ENCODE assay signal across 8 cellular contexts in the genomic region with DNA sequence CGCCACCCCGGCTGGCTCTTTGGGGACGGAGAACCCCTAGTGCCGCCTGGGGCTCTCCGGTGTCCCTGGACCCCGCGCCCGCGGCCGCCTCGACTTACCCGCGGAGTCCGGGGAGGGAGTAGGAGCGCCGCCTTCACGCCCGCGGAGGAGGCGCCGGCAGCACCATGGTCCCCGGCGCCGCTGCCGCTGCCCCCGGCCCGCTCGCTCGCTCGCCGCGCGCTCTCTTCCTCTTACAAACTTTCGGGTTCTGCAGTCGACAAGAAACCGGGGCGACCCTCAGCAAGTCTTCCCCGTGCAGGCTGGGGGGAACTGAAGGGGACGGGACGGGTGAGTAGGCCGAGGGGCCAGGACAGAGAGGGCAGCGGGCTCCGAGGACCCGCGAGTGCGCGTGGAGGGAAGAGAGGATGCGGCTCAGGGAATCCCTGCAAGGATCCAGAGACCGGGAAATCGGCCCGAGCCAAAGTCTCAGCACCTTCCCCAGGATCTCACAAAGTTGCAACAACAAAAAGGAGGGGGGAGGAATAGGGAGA. TPM values are rescaled to one million over a fixed set of nuclear protein-coding genes. Genes with fewer than 3 reads are reported as not detected.
DNase-seq lines count a peak whose midpoint lies in the region; ATAC-seq, FAIRE-seq and TF ChIP-seq lines count a peak whose summit lies in the region.

No MANE protein-coding gene starts in this region.

- TF ChIP-seq RAD21 in K562 (CRISPR knock-in tag; conservative IDR thresholded peaks at IDR 0.05 in 1 of 2, IDR thresholded peaks at IDR 0.05 in 1 of 2): no peak

- H3K4me3 ChIP-seq in K562 (peak overlapping the region; percentile 65), skin epidermis (peak overlapping the region; percentile 54 to 80 (median 73))

- H3K36me3 ChIP-seq in K562 (ENCODE audit: control insufficient read depth, insufficient read depth, low read length): no peaks in the 10 kb centered on the region

- H3K79me2 ChIP-seq in K562 (ENCODE audit: control insufficient read depth, insufficient read depth, low read length): peaks cover 34% of the 10 kb centered on the region

- peak overlapping the region; percentile 44 to 97 for H3K9ac ChIP-seq in K562 (ENCODE audit: insufficient read depth in 1 of 2, low read depth in 2 of 2, low read length in 2 of 2)

- no peak for TF ChIP-seq POLR2A in K562 (conservative IDR thresholded peaks at IDR 0.05)

- no peak for TF ChIP-seq EP300 in K562 (IDR thresholded peaks at IDR 0.05; ENCODE audit: low read length)

- peak overlapping the region; percentile 79 for H3K4me2 ChIP-seq in K562 (ENCODE audit: insufficient read depth, low read length)

- H2AFZ ChIP-seq in K562 (ENCODE audit: low read depth, low read length): peak overlapping the region; percentile 66

- BruUV-seq in K562 (replicated peaks; lab: Mats Ljungman, UMichigan): no TSS peak

- H3K27me3 ChIP-seq in K562 (ENCODE audit: control insufficient read depth in 2 of 2, insufficient read depth in 2 of 2, low read length in 2 of 2): no peaks in the 10 kb centered on the region

- WGBS in K562 (ENCODE audit: insufficient coverage, low coverage, missing lambda C conversion rate): 24% methylated on average over 27 of the region's 51 CpGs

- no peaks in the 10 kb centered on the region for H3K9me1 ChIP-seq in K562 (ENCODE audit: control insufficient read depth, insufficient read depth, low read length)

- no peak for FAIRE-seq in K562 (lab: Jason Lieb, UNC)

- H3K4me1 ChIP-seq in K562 (replicated peaks in 1 of 2; ENCODE audit: control insufficient read depth in 2 of 2, insufficient read depth in 2 of 2, low read length in 2 of 2): peaks cover 8 to 27% of the 10 kb centered on the region in 2 experiments; a peak in 4 of 5 replicates

- no peaks in the 10 kb centered on the region for H4K20me1 ChIP-seq in K562 (replicated peaks; ENCODE audit: control insufficient read depth, insufficient read depth, low read length)

- POLR2A ChIA-PET in K562 (lab: Yijun Ruan, JAX): interaction anchor here (1.1 kb wide), 1 partner anchor 13 kb away, joined by 5 read pairs; no protein-coding TSS in a partner anchor

- peak; percentile 28 for DNase-seq in GM13976 (ENCODE audit: low spot score)
- DNase-seq in K562 (ENCODE audit: extremely low read depth in 1 of 4, low spot score in 3 of 4): peak in 3 of 4 experiments; percentile 6 to 10 (median 8)
- DNase-seq in iPS-NIHi11 (ENCODE audit: low spot score): peak; percentile 29
- DNase-seq in NCI-H187 treated with DMSO at 0.1 percent for 48 hours (lab: John Stamatoyannopoulos, UW): no peak
- no peak for DNase-seq in HPDE6-E6E7 (ENCODE audit: extremely low spot score)

- intact Hi-C loops in K562 (cut with micrococcal nuclease): loop anchor here (5.0 to 10.0 kb wide), 6 partner anchors 39 to 577 kb away; no protein-coding TSS in a partner anchor

- H3K9me3 ChIP-seq in K562 (replicated peaks; ENCODE audit: control insufficient read depth, insufficient read depth, low read depth, low read length): no peaks in the 10 kb centered on the region

- peak overlapping the region; percentile 90; the same call in 2 of the 3 replicates for H3K27ac ChIP-seq in K562 (ENCODE audit: extremely low read depth, low read depth, low read length)
- H3K27ac ChIP-seq in skin epidermis: peak overlapping the region; percentile 18 to 98 (median 93)

- TF ChIP-seq CTCF in GM13976 (IDR thresholded peaks at IDR 0.05; ENCODE audit: borderline replicate concordance, control extremely low read depth, extremely low read depth, insufficient read depth, missing control alignments) (no peak), K562 (IDR thresholded peaks at IDR 0.05 in 2 of 3, conservative IDR thresholded peaks at IDR 0.05 in 1 of 3; ENCODE audit: insufficient read depth in 2 of 3, low read depth in 1 of 3, low read length in 3 of 3) (no peak)

- in situ Hi-C loops in GM13976 (cut with MboI; ENCODE audit: low sequenced_read_pairs, unreplicated experiment) (no loop called here), K562 (cut with MboI) (loop anchor here (25.0 kb wide), 1 partner anchor 569 kb away; no protein-coding TSS in a partner anchor)

- CTCF ChIA-PET in K562 (lab: Yijun Ruan, JAX; ENCODE audit: low intra/inter-chr PET ratio): no interaction called here

- peak; percentile 22 for ATAC-seq in SK-N-SH treated with all-trans-retinoic acid at 6 μM for 48 hours
- no peak for ATAC-seq in K562
- ATAC-seq in GM18858 (IDR thresholded peaks at IDR 0.05; ENCODE audit: unreplicated experiment): no peak

TF ChIP-seq in SK-N-SH treated with all-trans-retinoic acid at 6 μM for 48 hours, 23 proteins besides CTCF, POLR2A, EP300 and RAD21 (continues in another document):
- TF ChIP-seq PPARA (CRISPR knock-in tag; IDR thresholded peaks at IDR 0.05; ENCODE audit: borderline replicate concordance) (no peak), ZFP3 (CRISPR knock-in tag; IDR thresholded peaks at IDR 0.05) (no peak), ZNF70 (CRISPR knock-in tag; IDR thresholded peaks at IDR 0.05) (no peak), ZNF8 (CRISPR knock-in tag; IDR thresholded peaks at IDR 0.05) (no peak), BACH2 (CRISPR knock-in tag; IDR thresholded peaks at IDR 0.05; ENCODE audit: borderline replicate concordance) (no peak), ZC3H10 (CRISPR knock-in tag; IDR thresholded peaks at IDR 0.05) (no peak), ZFP30 (CRISPR knock-in tag; IDR thresholded peaks at IDR 0.05) (no peak)

TF ChIP-seq in K562, 482 proteins besides CTCF, POLR2A, EP300 and RAD21 (continues in another document):
- TF ChIP-seq ZNF277 (CRISPR knock-in tag; IDR thresholded peaks at IDR 0.05; ENCODE audit: borderline replicate concordance) (no peak), ZNF655 (CRISPR knock-in tag; IDR thresholded peaks at IDR 0.05) (no peak), ZNF133 (CRISPR knock-in tag; IDR thresholded peaks at IDR 0.05) (no peak), ZBTB34 (CRISPR knock-in tag; IDR thresholded peaks at IDR 0.05) (no peak), RBM14 (IDR thresholded peaks at IDR 0.05; ENCODE audit: borderline replicate concordance, insufficient read depth, low read depth, low read length) (no peak), BRD4 (IDR thresholded peaks at IDR 0.05) (no peak)

RNA-seq across cellular contexts. Expression of gene FOXP1, which starts 2.0 kb away (rescaled TPM):
- total RNA-seq in K562 (2011; cell fraction: chromatin; rRNA removed; ENCODE audit: low replicate concordance): 73.6 and 125 TPM in 2 replicates
- 34.0 and 46.2 TPM in 2 replicates for total RNA-seq in K562 (2011; cell fraction: nucleolus; rRNA removed)
- 82.5 and 144 TPM in 2 replicates for total RNA-seq in K562 (2011; cell fraction: nucleoplasm; rRNA removed)
- 13.7 and 15.2 TPM in 2 replicates for total RNA-seq in K562 (2014; rRNA removed)
- 22.1 and 23.0 TPM in 2 replicates for total RNA-seq in K562 (2014; rRNA removed; fragmentation: Illumina TruSeq; extraction: Trizol)
- total RNA-seq in K562 (2015; rRNA removed; fragmentation: Illumina TruSeq; extraction: Trizol): 34.5 and 35.1 TPM in 2 replicates
- 26.2 and 29.4 TPM in 2 replicates for total RNA-seq in K562 (2021)
- polyA plus RNA-seq in K562 (2011; rRNA removed): 8.9 and 10.5 TPM in 2 replicates
- 5.1 and 8.3 TPM in 2 replicates for polyA plus RNA-seq in K562 (2011; cell fraction: cytosol; rRNA removed)
- 14.3 and 20.7 TPM in 2 replicates for polyA plus RNA-seq in K562 (2011; cell fraction: nucleus; rRNA removed)
- 14.7 and 17.1 TPM in 2 replicates for polyA plus RNA-seq in K562 (2012)
- 10.7 TPM in 2 replicates for polyA plus RNA-seq in K562 (2014; fragmentation: Illumina TruSeq; extraction: Trizol)
- 10 to 100 TPM in 1 of 2 experiments, 1 to 10 TPM in 1; 7.7 to 13.8 TPM for polyA plus RNA-seq in K562 (2014; fragmentation: Nextera tagmentation; extraction: Ambion mirVana)
- 6.1 and 8.0 TPM in 2 replicates for polyA plus RNA-seq in K562 (2014; rRNA removed)
- 46.8 and 48.2 TPM in 2 replicates for polyA minus RNA-seq in K562 (2011; rRNA and poly(A)+ RNA removed)
- 14.1 and 24.0 TPM in 2 replicates for polyA minus RNA-seq in K562 (2011; cell fraction: cytosol; rRNA and poly(A)+ RNA removed)
- 54.0 and 77.8 TPM in 2 replicates for polyA minus RNA-seq in K562 (2011; cell fraction: nucleus; rRNA and poly(A)+ RNA removed)

Comparison
In these comparisons a context has a peak if more than half of its experiments do, and no peak if none do; other contexts are left out.
1. DNase-seq: peak in GM13976 (single experiment), K562 (3 of 4) and iPS-NIHi11 (single experiment); none in NCI-H187 treated with DMSO at 0.1 percent for 48 hours (single experiment) and HPDE6-E6E7 (single experiment).